ENCODE assay signal across 20 cellular contexts in genomic region chr12:124478985-124479645, GRCh38.
DNase-seq lines count a peak whose midpoint lies in the region; ATAC-seq and TF ChIP-seq lines count a peak whose summit lies in the region.
"Had no signal": no experiment of that assay in that cellular context is flagged by ENCODE, and none has a peak within 500 bp of the region (broad histone marks: within the 10 kb centered on the region; RNA-seq: fewer than 3 reads in every experiment).

No MANE protein-coding gene starts in this region.

- peaks cover 4% of the 10 kb centered on the region; the same call in 1 of the 2 replicates for H3K9me3 ChIP-seq in NT2/D1 (ENCODE audit: insufficient read depth, low read length)
- no peaks in the 10 kb centered on the region for H3K9me3 ChIP-seq in cardiac muscle cell (ENCODE audit: low read depth)
- H3K9me3 ChIP-seq: heart right ventricle, upper lobe of left lung had no signal

- H3K4me1 Mint-ChIP-seq in activated CD4-positive, alpha-beta T cell treated with anti-CD3 and anti-CD28 coated beads for 36 hours = peaks cover 33% of the 10 kb centered on the region
- peaks cover 29% of the 10 kb centered on the region for H3K4me1 Mint-ChIP-seq in activated CD4-positive, alpha-beta T cell treated with anti-CD3 and anti-CD28 coated beads, Interleukin-2, amount 10 ng/mL, durations not matched to agents 24 days and 14 days
- H3K4me1 Mint-ChIP-seq in osteocyte (ENCODE audit: unreplicated experiment) = peaks cover 47% of the 10 kb centered on the region

- H3K36me3 ChIP-seq in NT2/D1 (ENCODE audit: insufficient read depth, insufficient read length, low read length) = peaks cover 72% of the 10 kb centered on the region
- H3K36me3 ChIP-seq in cardiac muscle cell = peaks cover 4% of the 10 kb centered on the region

- no peak overlapping the region for H3K4me3 Mint-ChIP-seq in activated CD4-positive, alpha-beta T cell treated with anti-CD3 and anti-CD28 coated beads for 36 hours
- H3K4me3 Mint-ChIP-seq in activated CD4-positive, alpha-beta T cell treated with anti-CD3 and anti-CD28 coated beads, Interleukin-2, amount 10 ng/mL, durations not matched to agents 24 days and 14 days = no peak overlapping the region
- H3K4me3 Mint-ChIP-seq in osteocyte (ENCODE audit: unreplicated experiment) = peak overlapping the region; percentile 18
- H3K4me3 Mint-ChIP-seq: CD8-positive, alpha-beta T cell had no signal

- DNase-seq in activated CD4-positive, alpha-beta T cell treated with anti-CD3 and anti-CD28 coated beads for 36 hours = no peak
- no peak for DNase-seq in activated CD4-positive, alpha-beta T cell treated with anti-CD3 and anti-CD28 coated beads, Interleukin-2, amount 10 ng/mL, durations not matched to agents 24 days and 14 days
- DNase-seq in NT2/D1 (ENCODE audit: low read depth, low spot score) (no peak), cardiac muscle cell (ENCODE audit: low read depth in 1 of 2, low spot score in 1 of 2) (no peak), osteocyte (ENCODE audit: extremely low spot score, unreplicated experiment) (no peak), retina (no peak)
- DNase-seq: 8988T; activated CD4-positive, CD25-positive, alpha-beta regulatory T cell; activated naive CD4-positive, alpha-beta T cell treated with Interleukin-2 at 50 U/mL for 16 hours; CD8-positive, alpha-beta T cell; effector CD4-positive, alpha-beta T cell; Karpas-422; NCI-H1105 treated with DMSO at 0.1 percent for 48 hours; NCI-H748 treated with DMSO at 0.1 percent for 48 hours; T-helper 1 cell had no signal

- no peak for TF ChIP-seq CTCF in cardiac muscle cell (IDR thresholded peaks at IDR 0.05; ENCODE audit: low read depth, low read length)
- no peak for TF ChIP-seq CTCF in osteocyte (IDR thresholded peaks at IDR 0.05)

- H3K4me3 ChIP-seq in NT2/D1 (ENCODE audit: insufficient read length, low read depth) (no peak overlapping the region), cardiac muscle cell (no peak overlapping the region)
- H3K4me3 ChIP-seq: heart right ventricle, upper lobe of left lung had no signal

- CTCF ChIA-PET in activated CD4-positive, alpha-beta T cell treated with anti-CD3 and anti-CD28 coated beads for 36 hours (lab: Charles Lee) = interaction anchor here (1.0 kb wide), 1 partner anchor 463 kb away, joined by 3 read pairs; no protein-coding TSS in a partner anchor

- no peaks in the 10 kb centered on the region for H3K9me3 Mint-ChIP-seq in activated CD4-positive, alpha-beta T cell treated with anti-CD3 and anti-CD28 coated beads for 36 hours (ENCODE audit: low read depth)
- peaks cover under 1% of the 10 kb centered on the region for H3K9me3 Mint-ChIP-seq in activated CD4-positive, alpha-beta T cell treated with anti-CD3 and anti-CD28 coated beads, Interleukin-2, amount 10 ng/mL, durations not matched to agents 24 days and 14 days
- H3K9me3 Mint-ChIP-seq in osteocyte (ENCODE audit: unreplicated experiment) = no peaks in the 10 kb centered on the region
- H3K9me3 Mint-ChIP-seq: CD8-positive, alpha-beta T cell had no signal

- peak overlapping the region; percentile 14 for H3K9ac ChIP-seq in NT2/D1 (ENCODE audit: insufficient read length, low read depth)
- H3K9ac ChIP-seq: parathyroid adenoma had no signal

- intact Hi-C loops in activated CD4-positive, alpha-beta T cell treated with anti-CD3 and anti-CD28 coated beads for 36 hours (cut with DNase I, micrococcal nuclease) = no loop called here
- intact Hi-C loops in activated CD4-positive, alpha-beta T cell treated with anti-CD3 and anti-CD28 coated beads, Interleukin-2, amount 10 ng/mL, durations not matched to agents 24 days and 14 days (cut with micrococcal nuclease) = no loop called here

- H3K27ac ChIP-seq in cardiac muscle cell = peak overlapping the region; percentile 66
- H3K27ac ChIP-seq: parathyroid adenoma had no signal

- ATAC-seq in activated CD4-positive, alpha-beta T cell treated with anti-CD3 and anti-CD28 coated beads for 36 hours = no peak
- ATAC-seq in GM19455 (IDR thresholded peaks at IDR 0.05; ENCODE audit: unreplicated experiment) (no peak), HG03521 (IDR thresholded peaks at IDR 0.05; ENCODE audit: unreplicated experiment) (no peak)
- ATAC-seq: CD8-positive, alpha-beta T cell had no signal

- H3K27me3 Mint-ChIP-seq in activated CD4-positive, alpha-beta T cell treated with anti-CD3 and anti-CD28 coated beads for 36 hours = no peaks in the 10 kb centered on the region
- H3K27me3 Mint-ChIP-seq in activated CD4-positive, alpha-beta T cell treated with anti-CD3 and anti-CD28 coated beads, Interleukin-2, amount 10 ng/mL, durations not matched to agents 24 days and 14 days = no peaks in the 10 kb centered on the region
- no peaks in the 10 kb centered on the region for H3K27me3 Mint-ChIP-seq in osteocyte (ENCODE audit: unreplicated experiment)

- peaks cover 32% of the 10 kb centered on the region for H3K4me1 ChIP-seq in NT2/D1 (ENCODE audit: insufficient read depth, insufficient read length)
- H3K4me1 ChIP-seq in cardiac muscle cell (ENCODE audit: low read depth) = no peaks in the 10 kb centered on the region
- H3K4me1 ChIP-seq: parathyroid adenoma had no signal

- peak overlapping the region; percentile 51 for H3K27ac Mint-ChIP-seq in activated CD4-positive, alpha-beta T cell treated with anti-CD3 and anti-CD28 coated beads for 36 hours
- no peak overlapping the region for H3K27ac Mint-ChIP-seq in activated CD4-positive, alpha-beta T cell treated with anti-CD3 and anti-CD28 coated beads, Interleukin-2, amount 10 ng/mL, durations not matched to agents 24 days and 14 days
- peak overlapping the region; percentile 72 for H3K27ac Mint-ChIP-seq in osteocyte (ENCODE audit: unreplicated experiment)

- POLR2A ChIA-PET in activated CD4-positive, alpha-beta T cell treated with anti-CD3 and anti-CD28 coated beads for 36 hours (lab: Charles Lee) = no interaction called here

- H3K27me3 ChIP-seq in NT2/D1 (ENCODE audit: insufficient read depth, insufficient read length) (no peaks in the 10 kb centered on the region), cardiac muscle cell (no peaks in the 10 kb centered on the region)
- H3K27me3 ChIP-seq: heart right ventricle, upper lobe of left lung had no signal

- peaks cover 58% of the 10 kb centered on the region for H3K36me3 Mint-ChIP-seq in activated CD4-positive, alpha-beta T cell treated with anti-CD3 and anti-CD28 coated beads for 36 hours (ENCODE audit: low read depth)
- peaks cover 51% of the 10 kb centered on the region for H3K36me3 Mint-ChIP-seq in activated CD4-positive, alpha-beta T cell treated with anti-CD3 and anti-CD28 coated beads, Interleukin-2, amount 10 ng/mL, durations not matched to agents 24 days and 14 days (ENCODE audit: low read depth)
- H3K36me3 Mint-ChIP-seq in osteocyte (ENCODE audit: unreplicated experiment) = peaks cover 24% of the 10 kb centered on the region
